Comparison of ENCODE assay signal across 9 cellular contexts in the genomic region with DNA sequence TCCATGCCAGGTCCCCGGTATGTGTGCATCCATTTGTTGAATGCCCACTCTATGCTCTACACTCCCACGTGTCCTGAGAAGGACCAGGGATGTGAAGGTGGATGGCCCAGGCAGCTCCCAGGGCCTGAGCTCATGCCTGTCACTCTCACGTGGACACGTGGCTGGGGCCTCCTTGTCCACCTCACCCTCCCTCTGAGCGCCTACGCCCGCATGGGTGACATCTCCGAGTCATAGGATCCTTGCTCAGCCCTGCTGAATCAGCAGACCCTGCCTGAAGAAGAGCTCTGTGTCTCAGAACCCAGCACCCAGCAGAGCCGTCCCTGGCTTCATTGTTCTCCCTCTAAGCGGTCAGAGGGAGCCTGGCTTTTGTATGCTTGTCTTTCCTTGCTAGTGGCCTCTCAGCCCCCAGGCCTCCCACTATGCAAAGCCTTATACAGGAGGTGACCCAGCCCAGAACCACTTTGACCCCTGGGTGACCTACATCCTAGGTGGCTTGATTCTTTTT.
DNase-seq lines count a peak whose midpoint lies in the region; ATAC-seq, FAIRE-seq and TF ChIP-seq lines count a peak whose summit lies in the region.
"Had no signal": no experiment of that assay in that cellular context is flagged by ENCODE, and none has a peak within 500 bp of the region (broad histone marks: within the 10 kb centered on the region; RNA-seq: fewer than 3 reads in every experiment).

No MANE protein-coding gene starts in this region.

- no peak overlapping the region for H3K27ac Mint-ChIP-seq in astrocyte (ENCODE audit: unreplicated experiment)
- H3K27ac Mint-ChIP-seq in stimulated activated naive B cell treated with anti-CD40 and anti-IgM and Interleukin-4, amounts not matched to agents 10 μg/mL and 1 μg/mL and 100 μg/mL, for 72 hours, result no peak overlapping the region
- H3K27ac Mint-ChIP-seq in naive thymus-derived CD8-positive, alpha-beta T cell, result no peak overlapping the region

- peaks cover 52% of the 10 kb centered on the region for H3K4me1 Mint-ChIP-seq in astrocyte (ENCODE audit: low read depth, unreplicated experiment)
- peaks cover 21 to 36% of the 10 kb centered on the region in 2 donors for H3K4me1 Mint-ChIP-seq in stimulated activated naive B cell treated with anti-CD40 and anti-IgM and Interleukin-4, amounts not matched to agents 10 μg/mL and 1 μg/mL and 100 μg/mL, for 72 hours
- H3K4me1 Mint-ChIP-seq in naive thymus-derived CD8-positive, alpha-beta T cell, result peaks cover 17 to 42% (median 32%) of the 10 kb centered on the region in 4 donors

- H3K4me3 Mint-ChIP-seq in astrocyte (ENCODE audit: unreplicated experiment), result no peak overlapping the region
- no peak overlapping the region for H3K4me3 Mint-ChIP-seq in stimulated activated naive B cell treated with anti-CD40 and anti-IgM and Interleukin-4, amounts not matched to agents 10 μg/mL and 1 μg/mL and 100 μg/mL, for 72 hours
- no peak overlapping the region for H3K4me3 Mint-ChIP-seq in naive thymus-derived CD8-positive, alpha-beta T cell

- intact Hi-C loops in spleen (cut with DNase I; ENCODE audit: low total_unique reads), result no loop called here

- peaks cover 33% of the 10 kb centered on the region for H3K79me2 ChIP-seq in astrocyte (ENCODE audit: insufficient read depth, low read length)

- DNase-seq in HTR-8/SVneo (ENCODE audit: insufficient read length, low spot score) (peak; percentile 53), astrocyte (ENCODE audit: low read depth) (peak; percentile 64), inferior parietal cortex (ENCODE audit: extremely low spot score) (peak; percentile 53), spleen (peak; percentile 83), kidney glomerular epithelial cell (lab: John Stamatoyannopoulos, UW) (no peak)
- no peak for DNase-seq in stimulated activated naive B cell treated with anti-CD40 and anti-IgM and Interleukin-4, amounts not matched to agents 10 μg/mL and 1 μg/mL and 100 μg/mL, for 72 hours
- no peak for DNase-seq in naive thymus-derived CD8-positive, alpha-beta T cell
- DNase-seq: NCI-H510A treated with DMSO at 0.1 percent for 48 hours had no signal

- H3K27ac ChIP-seq in astrocyte (ENCODE audit: low read depth, low read length), result peak overlapping the region; percentile 11
- H3K27ac ChIP-seq in spleen, result peak overlapping the region in 5 of 8 donors; percentile 40 to 90 (median 61)

- ATAC-seq in stimulated activated naive B cell treated with anti-CD40 and anti-IgM and Interleukin-4, amounts not matched to agents 10 μg/mL and 1 μg/mL and 100 μg/mL, for 72 hours (replicated peaks), result no peak
- ATAC-seq in naive thymus-derived CD8-positive, alpha-beta T cell, result no peak
- no peak for ATAC-seq in HG02938 (IDR thresholded peaks at IDR 0.05; ENCODE audit: unreplicated experiment)

- no peak for TF ChIP-seq POLR2A in spleen (IDR thresholded peaks at IDR 0.05)

- H3K9me3 ChIP-seq in astrocyte (ENCODE audit: insufficient read depth, low read depth, low read length), result no peaks in the 10 kb centered on the region
- H3K9me3 ChIP-seq in spleen, result no peaks in the 10 kb centered on the region

- peaks cover 59% of the 10 kb centered on the region for H3K4me1 ChIP-seq in astrocyte (ENCODE audit: insufficient read depth, low read length)
- peaks cover 22 to 97% (median 74%) of the 10 kb centered on the region in 6 donors for H3K4me1 ChIP-seq in spleen

- POLR2A ChIA-PET in naive thymus-derived CD8-positive, alpha-beta T cell (lab: Charles Lee), result no interaction called here

- TF ChIP-seq CTCF in astrocyte (IDR thresholded peaks at IDR 0.05; ENCODE audit: insufficient read depth, low read depth, low read length) (no peak), spleen (IDR thresholded peaks at IDR 0.05 in 8 of 11, conservative IDR thresholded peaks at IDR 0.05 in 3 of 11) (no peak)

- H3K36me3 Mint-ChIP-seq in astrocyte (ENCODE audit: low read depth, unreplicated experiment), result peaks cover 25% of the 10 kb centered on the region
- H3K36me3 Mint-ChIP-seq in stimulated activated naive B cell treated with anti-CD40 and anti-IgM and Interleukin-4, amounts not matched to agents 10 μg/mL and 1 μg/mL and 100 μg/mL, for 72 hours, result peaks cover 7 to 16% of the 10 kb centered on the region in 2 donors
- peaks cover 0 to 4% (median 0%) of the 10 kb centered on the region in 3 donors for H3K36me3 Mint-ChIP-seq in naive thymus-derived CD8-positive, alpha-beta T cell

- no peaks in the 10 kb centered on the region for H3K27me3 Mint-ChIP-seq in astrocyte (ENCODE audit: low read depth, unreplicated experiment)
- H3K27me3 Mint-ChIP-seq in stimulated activated naive B cell treated with anti-CD40 and anti-IgM and Interleukin-4, amounts not matched to agents 10 μg/mL and 1 μg/mL and 100 μg/mL, for 72 hours, result no peaks in the 10 kb centered on the region
- peaks cover 0 to 7% (median 0%) of the 10 kb centered on the region in 5 donors for H3K27me3 Mint-ChIP-seq in naive thymus-derived CD8-positive, alpha-beta T cell

- no peak overlapping the region for H3K9ac ChIP-seq in astrocyte (ENCODE audit: low read length)

- peak overlapping the region; percentile 23 for H3K4me2 ChIP-seq in astrocyte (ENCODE audit: low read length)

- peaks cover 5% of the 10 kb centered on the region for H3K9me3 Mint-ChIP-seq in astrocyte (ENCODE audit: unreplicated experiment)
- no peaks in the 10 kb centered on the region for H3K9me3 Mint-ChIP-seq in stimulated activated naive B cell treated with anti-CD40 and anti-IgM and Interleukin-4, amounts not matched to agents 10 μg/mL and 1 μg/mL and 100 μg/mL, for 72 hours
- H3K9me3 Mint-ChIP-seq in naive thymus-derived CD8-positive, alpha-beta T cell, result no peaks in the 10 kb centered on the region

- H3K36me3 ChIP-seq in astrocyte (ENCODE audit: insufficient read depth, low read length) (no peaks in the 10 kb centered on the region), spleen (peaks cover 0 to 18% (median 0%) of the 10 kb centered on the region in 6 donors)

- FAIRE-seq in HTR-8/SVneo (lab: Jason Lieb, UNC) (no peak), astrocyte (lab: Jason Lieb, UNC) (no peak)

- H3K27me3 ChIP-seq in astrocyte (ENCODE audit: insufficient read depth, low read length) (no peaks in the 10 kb centered on the region), spleen (replicated peaks in 1 of 7) (no peaks in the 10 kb centered on the region)

- H3K4me3 ChIP-seq in astrocyte (ENCODE audit: insufficient read depth, low read depth, low read length) (no peak overlapping the region), spleen (no peak overlapping the region)

- H4K20me1 ChIP-seq in astrocyte (ENCODE audit: insufficient read depth, low read length), result peaks cover 82% of the 10 kb centered on the region

- no peak overlapping the region for H2AFZ ChIP-seq in astrocyte (ENCODE audit: low read depth, low read length)

- 55 to 84% (median 70%) methylated on average over 10 of the region's 10 CpGs for WGBS in spleen, 5 donors

Comparison
In these comparisons a context has a peak if more than half of its experiments do, and no peak if none do; other contexts are left out.
1. DNase-seq: peak in HTR-8/SVneo (single experiment), astrocyte (single experiment), inferior parietal cortex (single experiment) and spleen (single experiment); none in stimulated activated naive B cell treated with anti-CD40 and anti-IgM and Interleukin-4, amounts not matched to agents 10 μg/mL and 1 μg/mL and 100 μg/mL, for 72 hours (single experiment), naive thymus-derived CD8-positive, alpha-beta T cell (0 of 10) and kidney glomerular epithelial cell (single experiment).